In the genomic region with DNA sequence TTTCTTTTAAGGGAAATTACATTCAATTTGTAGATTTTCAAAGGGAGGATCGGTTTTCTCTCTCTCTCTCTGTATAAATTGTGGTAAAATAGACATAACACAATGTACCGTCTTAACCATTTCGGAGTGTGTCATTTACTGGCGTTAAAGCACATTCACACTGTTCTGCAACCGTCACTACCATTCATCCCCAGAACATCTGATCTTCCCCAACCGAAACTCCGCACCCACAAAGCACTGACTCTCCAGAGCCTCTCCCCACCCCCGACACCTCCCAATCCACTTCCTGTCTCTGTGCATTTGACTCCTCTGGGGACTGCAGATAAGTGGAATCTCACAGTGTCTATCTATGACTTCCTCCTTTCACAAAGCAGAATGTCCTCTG, we compare ENCODE assay signal across 8 cellular contexts. TPM values are rescaled to one million over a fixed set of nuclear protein-coding genes. Genes with fewer than 3 reads are reported as not detected.
DNase-seq lines count a peak whose midpoint lies in the region; ATAC-seq, FAIRE-seq and TF ChIP-seq lines count a peak whose summit lies in the region.

No MANE protein-coding gene starts in this region.

- H3K4me1 ChIP-seq in A673 (ENCODE audit: insufficient read depth, low read length, poor library complexity, severe bottlenecking) = peaks cover 10% of the 10 kb centered on the region

- peak overlapping the region; percentile 52 for H3K27ac ChIP-seq in A673 (ENCODE audit: low read depth, low read length, poor library complexity, severe bottlenecking)

- no peak for TF ChIP-seq POLR2A in GM12892 (IDR thresholded peaks at IDR 0.05; ENCODE audit: low read depth, low read length)

- no peak for FAIRE-seq in GM12892 (lab: Jason Lieb, UNC)

- no TSS peak for BruUV-seq in A673 (replicated peaks; lab: Mats Ljungman, UMichigan)
- no TSS peak for BruUV-seq in MCF 10A (replicated peaks; lab: Mats Ljungman, UMichigan)

- CTCF ChIA-PET in A673 (lab: Charles Lee) (no interaction called here), MCF 10A (lab: Yijun Ruan, JAX) (no interaction called here)

- H3K36me3 ChIP-seq in A673 (ENCODE audit: insufficient read depth, low read length, poor library complexity, severe bottlenecking) = no peaks in the 10 kb centered on the region

- peak overlapping the region; percentile 89 to 97 for H3K4me3 Mint-ChIP-seq in activated T-cell treated with anti-CD3 and anti-CD28 coated beads, Interleukin-2, amount 50 U/mL, for 72 hours
- no peak overlapping the region for H3K4me3 Mint-ChIP-seq in MCF 10A (ENCODE audit: unreplicated experiment)

- POLR2A ChIA-PET in A673 (lab: Charles Lee; ENCODE audit: low non-redundant PET) = no interaction called here
- POLR2A ChIA-PET in MCF 10A (lab: Yijun Ruan, JAX) = no interaction called here

- peaks cover 12% of the 10 kb centered on the region for H3K4me1 Mint-ChIP-seq in activated T-cell treated with anti-CD3 and anti-CD28 coated beads, Interleukin-2, amount 50 U/mL, for 72 hours (ENCODE audit: low read depth)
- no peaks in the 10 kb centered on the region for H3K4me1 Mint-ChIP-seq in MCF 10A (ENCODE audit: insufficient read depth, unreplicated experiment)

- H3K36me3 Mint-ChIP-seq in activated T-cell treated with anti-CD3 and anti-CD28 coated beads, Interleukin-2, amount 50 U/mL, for 72 hours (ENCODE audit: insufficient read depth in 2 of 2) = peaks cover 0 to 3% of the 10 kb centered on the region in 2 donors
- H3K36me3 Mint-ChIP-seq in MCF 10A (ENCODE audit: insufficient read depth, unreplicated experiment) = peaks cover 9% of the 10 kb centered on the region

- ATAC-seq in activated T-cell treated with anti-CD3 and anti-CD28 coated beads, Interleukin-2, amount 50 U/mL, for 72 hours (replicated peaks in 1 of 2) = peak; percentile 99 to 100

- no peaks in the 10 kb centered on the region for H3K9me3 Mint-ChIP-seq in activated T-cell treated with anti-CD3 and anti-CD28 coated beads, Interleukin-2, amount 50 U/mL, for 72 hours
- H3K9me3 Mint-ChIP-seq in MCF 10A (ENCODE audit: unreplicated experiment) = no peaks in the 10 kb centered on the region

- H3K9me3 ChIP-seq in A673 (ENCODE audit: low read depth, low read length, poor library complexity, severe bottlenecking) = no peaks in the 10 kb centered on the region

- no peaks in the 10 kb centered on the region for H3K27me3 Mint-ChIP-seq in activated T-cell treated with anti-CD3 and anti-CD28 coated beads, Interleukin-2, amount 50 U/mL, for 72 hours (ENCODE audit: low read depth)
- H3K27me3 Mint-ChIP-seq in MCF 10A (ENCODE audit: insufficient read depth, unreplicated experiment) = no peaks in the 10 kb centered on the region

- DNase-seq in A673 (ENCODE audit: low spot score) = peak; percentile 67
- DNase-seq in Jurkat, Clone E6-1 (ENCODE audit: low read depth, low spot score) = peak; percentile 98
- DNase-seq in activated T-cell treated with anti-CD3 and anti-CD28 coated beads, Interleukin-2, amount 50 U/mL, for 72 hours = peak; percentile 80 to 83
- peak; percentile 78 for DNase-seq in medulla oblongata (ENCODE audit: extremely low spot score)
- no peak for DNase-seq in GM12892 (ENCODE audit: insufficient read length)
- no peak for DNase-seq in GM19240 (ENCODE audit: insufficient read length, low spot score)
- DNase-seq in activated gamma-delta T cell treated with Interleukin-2 at 50 U/mL for 16 hours = no peak
- no peak for DNase-seq in MCF 10A (ENCODE audit: unreplicated experiment)

- intact Hi-C loops in A673 (cut with micrococcal nuclease; ENCODE audit: unreplicated experiment) (no loop called here), MCF 10A (cut with micrococcal nuclease) (no loop called here)

- no peak overlapping the region for H3K4me3 ChIP-seq in A673 (ENCODE audit: low read depth, low read length, poor library complexity, severe bottlenecking)
- H3K4me3 ChIP-seq in Jurkat, Clone E6-1 (ENCODE audit: low read length) = peak overlapping the region; percentile 33

- peak overlapping the region; percentile 99 for H3K27ac Mint-ChIP-seq in activated T-cell treated with anti-CD3 and anti-CD28 coated beads, Interleukin-2, amount 50 U/mL, for 72 hours
- no peak overlapping the region for H3K27ac Mint-ChIP-seq in MCF 10A (ENCODE audit: low read depth, unreplicated experiment)

- H3K27me3 ChIP-seq in A673 (replicated peaks; ENCODE audit: insufficient read depth, low read depth, low read length, poor library complexity) = no peaks in the 10 kb centered on the region

- TF ChIP-seq CTCF in A673 (conservative IDR thresholded peaks at IDR 0.05; ENCODE audit: low read depth, low read length) (no peak), MCF 10A (IDR thresholded peaks at IDR 0.05; ENCODE audit: unreplicated experiment) (no peak)

RNA-seq across cellular contexts. Expression of a gene that starts 15.9 kb away (rescaled TPM):
- total RNA-seq in A673 (2021) = 18.4 and 21.3 TPM in 2 replicates
- polyA plus RNA-seq in Jurkat, Clone E6-1 (2012; ENCODE audit: insufficient read depth, insufficient read length) = 47.0 TPM
- 10 to 100 TPM; 42.8 to 53.5 TPM for total RNA-seq in activated T-cell treated with anti-CD3 and anti-CD28 coated beads, Interleukin-2, amount 50 U/mL, for 72 hours
- polyA plus RNA-seq in GM12892 (2012; ENCODE audit: missing spikeins) = 5.5 TPM
- 15.6 and 23.7 TPM in 2 replicates for total RNA-seq in MCF 10A (2022)

Comparison
In these comparisons a context has a peak if more than half of its experiments do, and no peak if none do; other contexts are left out.
1. DNase-seq: peak in A673 (single experiment), Jurkat, Clone E6-1 (single experiment), activated T-cell treated with anti-CD3 and anti-CD28 coated beads, Interleukin-2, amount 50 U/mL, for 72 hours (2 of 2) and medulla oblongata (single experiment); none in GM12892 (single experiment), GM19240 (single experiment), activated gamma-delta T cell treated with Interleukin-2 at 50 U/mL for 16 hours (single experiment) and MCF 10A (single experiment).